In genomic region chr16:53346-54236, GRCh38 we compare ENCODE assay signal across 1 cellular context.
TF ChIP-seq lines count a peak whose summit lies in the region.

Gene POLR3K, minus strand, starts transcription at chr16:53608. Its CDS starts 22 bp downstream, at chr16:53586.
Gene SNRNP25, plus strand, starts transcription at chr16:53828. Its CDS starts 189 bp downstream, at chr16:54017.

TF ChIP-seq in HEK293, 187 proteins besides CTCF, POLR2A, EP300 and RAD21 (continued from another document and continues in another):
- peak; percentile 94 for TF ChIP-seq ZBTB6 (tag by site-specific recombination; IDR thresholded peaks at IDR 0.05)
- no peak for TF ChIP-seq ZSCAN18 (tag by site-specific recombination; IDR thresholded peaks at IDR 0.05)
- TF ChIP-seq INSM2 (tag by site-specific recombination; IDR thresholded peaks at IDR 0.05): peak; percentile 45; the same call in 1 of the 2 replicates
- TF ChIP-seq ZNF548 (tag by site-specific recombination; IDR thresholded peaks at IDR 0.05): no peak
- peak; percentile 100 for TF ChIP-seq SP2 (tag by site-specific recombination; IDR thresholded peaks at IDR 0.05)
- TF ChIP-seq ZNF792 (tag by site-specific recombination; IDR thresholded peaks at IDR 0.05): no peak
- no peak for TF ChIP-seq ZNF626 (tag by site-specific recombination; IDR thresholded peaks at IDR 0.05)
- peak; percentile 51 for TF ChIP-seq ZFP69B (tag by site-specific recombination; IDR thresholded peaks at IDR 0.05)
- no peak for TF ChIP-seq ZNF658 (tag by site-specific recombination; IDR thresholded peaks at IDR 0.05)
- peak; percentile 27; the same call in 1 of the 2 replicates for TF ChIP-seq ZNF146 (tag by site-specific recombination; IDR thresholded peaks at IDR 0.05)
- peak; percentile 70 for TF ChIP-seq ZNF501 (tag by site-specific recombination; IDR thresholded peaks at IDR 0.05)
- TF ChIP-seq BCL11B (tag by site-specific recombination; IDR thresholded peaks at IDR 0.05; ENCODE audit: low read depth): no peak
- no peak for TF ChIP-seq ZNF585B (tag by site-specific recombination; IDR thresholded peaks at IDR 0.05)
- 0 out of 2 replicates have a peak, but pooled peaks have one; percentile 15 for TF ChIP-seq HOXD13 (CRISPR knock-in tag; IDR thresholded peaks at IDR 0.05; ENCODE audit: borderline replicate concordance)
- no peak; the same call in 1 of the 2 replicates for TF ChIP-seq ZNF398 (tag by site-specific recombination; IDR thresholded peaks at IDR 0.05)
- TF ChIP-seq ZNF701 (tag by site-specific recombination; IDR thresholded peaks at IDR 0.05): no peak
- TF ChIP-seq EGR2 (tag by site-specific recombination; IDR thresholded peaks at IDR 0.05; ENCODE audit: low read depth): peak; percentile 66
- peak; percentile 13; the same call in 1 of the 2 replicates for TF ChIP-seq ZNF449 (tag by site-specific recombination; IDR thresholded peaks at IDR 0.05)
- peak; percentile 96 for TF ChIP-seq ZBTB8A (tag by site-specific recombination; IDR thresholded peaks at IDR 0.05)
- TF ChIP-seq ZNF623 (tag by site-specific recombination; IDR thresholded peaks at IDR 0.05): no peak
- TF ChIP-seq ZSCAN30 (tag by site-specific recombination; IDR thresholded peaks at IDR 0.05): peak; percentile 69
- peak; percentile 52; the same call in 1 of the 2 replicates for TF ChIP-seq OSR2 (tag by site-specific recombination; IDR thresholded peaks at IDR 0.05)
- peak; percentile 93 for TF ChIP-seq ZBTB26 (tag by site-specific recombination; optimal IDR thresholded peaks at IDR 0.05)
- TF ChIP-seq ZNF639 (tag by site-specific recombination; IDR thresholded peaks at IDR 0.05): peak; percentile 69
- TF ChIP-seq KLF9 (tag by site-specific recombination; IDR thresholded peaks at IDR 0.05; ENCODE audit: low read depth): peak; percentile 49
- peak; percentile 80 for TF ChIP-seq ZNF335 (tag by site-specific recombination; conservative IDR thresholded peaks at IDR 0.05)
- no peak for TF ChIP-seq AEBP2 (tag by site-specific recombination; IDR thresholded peaks at IDR 0.05; ENCODE audit: borderline replicate concordance)
- no peak for TF ChIP-seq ZNF140 (tag by site-specific recombination; IDR thresholded peaks at IDR 0.05)
- TF ChIP-seq GLI4 (tag by site-specific recombination; IDR thresholded peaks at IDR 0.05): no peak
- TF ChIP-seq ZNF513 (tag by site-specific recombination; IDR thresholded peaks at IDR 0.05): peak; percentile 94
- peak; percentile 75; the same call in 1 of the 2 replicates for TF ChIP-seq ZNF391 (tag by site-specific recombination; IDR thresholded peaks at IDR 0.05; ENCODE audit: borderline replicate concordance, low read depth)
- no peak for TF ChIP-seq ZNF211 (tag by site-specific recombination; IDR thresholded peaks at IDR 0.05; ENCODE audit: low read depth)
- TF ChIP-seq ZBTB7A (tag by site-specific recombination; IDR thresholded peaks at IDR 0.05; ENCODE audit: low read depth): 0 out of 2 replicates have a peak, but pooled peaks have one; percentile 71
- 0 out of 2 replicates have a peak, but pooled peaks have one; percentile 4 for TF ChIP-seq ZNF768 (tag by site-specific recombination; IDR thresholded peaks at IDR 0.05)
- peak; percentile 37; the same call in 1 of the 2 replicates for TF ChIP-seq ZXDB (tag by site-specific recombination; IDR thresholded peaks at IDR 0.05)
- peak; percentile 14; the same call in 1 of the 2 replicates for TF ChIP-seq SP7 (tag by site-specific recombination; IDR thresholded peaks at IDR 0.05)
- TF ChIP-seq KLF7 (tag by site-specific recombination; IDR thresholded peaks at IDR 0.05; ENCODE audit: borderline replicate concordance): peak; percentile 53; the same call in 1 of the 2 replicates
- no peak for TF ChIP-seq ZNF248 (tag by site-specific recombination; IDR thresholded peaks at IDR 0.05)
- TF ChIP-seq SP3 (tag by site-specific recombination; IDR thresholded peaks at IDR 0.05): peak; percentile 90
- TF ChIP-seq ZNF341 (tag by site-specific recombination; IDR thresholded peaks at IDR 0.05; ENCODE audit: low read depth): peak; percentile 78
- no peak for TF ChIP-seq ZNF23 (tag by site-specific recombination; IDR thresholded peaks at IDR 0.05; ENCODE audit: borderline replicate concordance)
- peak; percentile 75; the same call in 1 of the 2 replicates for TF ChIP-seq REPIN1 (tag by site-specific recombination; IDR thresholded peaks at IDR 0.05; ENCODE audit: low read depth)
- no peak; the same call in none of the 2 replicates for TF ChIP-seq ZNF843 (tag by site-specific recombination; IDR thresholded peaks at IDR 0.05)
- peak; percentile 97 for TF ChIP-seq KLF10 (tag by site-specific recombination; IDR thresholded peaks at IDR 0.05)
- TF ChIP-seq ZNF785 (tag by site-specific recombination; IDR thresholded peaks at IDR 0.05): 0 out of 2 replicates have a peak, but pooled peaks have one; percentile 33
- 0 out of 2 replicates have a peak, but pooled peaks have one; percentile 7 for TF ChIP-seq ZNF660 (tag by site-specific recombination; IDR thresholded peaks at IDR 0.05)
- TF ChIP-seq ZNF426 (tag by site-specific recombination; IDR thresholded peaks at IDR 0.05): no peak
- TF ChIP-seq ZNF777 (tag by site-specific recombination; IDR thresholded peaks at IDR 0.05; ENCODE audit: borderline replicate concordance): no peak
- TF ChIP-seq ZBTB21 (tag by site-specific recombination; IDR thresholded peaks at IDR 0.05): peak; percentile 43; the same call in 1 of the 2 replicates
- peak; percentile 87 for TF ChIP-seq ZNF692 (tag by site-specific recombination; IDR thresholded peaks at IDR 0.05)
- peak; percentile 58; the same call in 1 of the 2 replicates for TF ChIP-seq ZNF394 (tag by site-specific recombination; IDR thresholded peaks at IDR 0.05; ENCODE audit: borderline replicate concordance)
